ENCODE assay signal across 17 cellular contexts in genomic region chr1:54158071-54158470, GRCh38. TPM values are rescaled to one million over a fixed set of nuclear protein-coding genes. Genes with fewer than 3 reads are reported as not detected.
DNase-seq lines count a peak whose midpoint lies in the region; ATAC-seq and TF ChIP-seq lines count a peak whose summit lies in the region.
"Had no signal": no experiment of that assay in that cellular context is flagged by ENCODE, and none has a peak within 500 bp of the region (broad histone marks: within the 10 kb centered on the region; RNA-seq: fewer than 3 reads in every experiment).

No MANE protein-coding gene starts in this region.

- H3K27me3 ChIP-seq in GM23248 (replicated peaks; ENCODE audit: insufficient read depth) (no peaks in the 10 kb centered on the region), mammary epithelial cell (ENCODE audit: insufficient read depth, low read length) (no peaks in the 10 kb centered on the region), tibial artery (no peaks in the 10 kb centered on the region)
- H3K27me3 ChIP-seq: heart right ventricle, right atrium auricular region had no signal

- dilution Hi-C loops in mammary epithelial cell (cut with HindIII; ENCODE audit: low sequenced_read_pairs) = no loop called here

- in situ Hi-C loops in GM23248 (cut with MboI) = no loop called here
- in situ Hi-C loops in mammary epithelial cell (cut with MboI; ENCODE audit: low sequenced_read_pairs in 2 of 2) = no loop called here

- H3K27ac ChIP-seq in GM23248 (no peak overlapping the region), mammary epithelial cell (ENCODE audit: insufficient read depth, low read depth, low read length) (no peak overlapping the region), tibial artery (no peak overlapping the region)
- H3K27ac ChIP-seq: heart right ventricle, right atrium auricular region had no signal

- CTCF ChIA-PET in mammary epithelial cell (lab: Charles Lee; ENCODE audit: low non-redundant PET) = no interaction called here

- H3F3A ChIP-seq in GM23248 (ENCODE audit: insufficient read depth) = peaks cover 10% of the 10 kb centered on the region; the same call in 1 of the 2 replicates

- peak; percentile 57 for DNase-seq in GM23248
- DNase-seq in NCI-H2107 treated with DMSO at 0.1 percent for 48 hours (lab: John Stamatoyannopoulos, UW; ENCODE audit: unreplicated experiment) = peak; percentile 76
- DNase-seq in mammary epithelial cell = peak; percentile 66
- peak; percentile 23 for DNase-seq in posterior vena cava (ENCODE audit: low spot score)
- no peak for DNase-seq in tibial artery
- no peak for DNase-seq in stimulated activated CD8-positive, alpha-beta memory T cell treated with anti-CD3 and anti-CD28 coated beads, Interleukin-4, amount 100 ng/mL, for 48 hours
- no peak for DNase-seq in HuH-7.5 (ENCODE audit: low spot score)
- DNase-seq: GDM1; heart right ventricle; naive thymus-derived CD8-positive, alpha-beta T cell; stimulated activated CD4-positive, alpha-beta T cell treated with anti-CD3 and anti-CD28 coated beads, Interleukin-4, amount 100 ng/mL, for 1 hour had no signal

- no peak for ATAC-seq in SK-N-SH treated with all-trans-retinoic acid at 6 μM for 48 hours
- ATAC-seq: heart right ventricle; naive thymus-derived CD8-positive, alpha-beta T cell; stimulated activated effector memory CD8-positive, alpha-beta T cell treated with anti-CD3 and anti-CD28 coated beads, Interleukin-12 subunit alpha, Interleukin-12 subunit beta, amount 100 ng/mL, for 72 hours had no signal

- H3K4me1 ChIP-seq in GM23248 (ENCODE audit: insufficient read depth) (peaks cover 10% of the 10 kb centered on the region), mammary epithelial cell (ENCODE audit: insufficient read depth, low read length) (peaks cover 17% of the 10 kb centered on the region), tibial artery (peaks cover 0 to 16% (median 14%) of the 10 kb centered on the region in 4 donors)

- no peak overlapping the region for H2AFZ ChIP-seq in GM23248
- H2AFZ ChIP-seq in mammary epithelial cell (ENCODE audit: low read depth, low read length) = no peak overlapping the region

- no peaks in the 10 kb centered on the region for H4K20me1 ChIP-seq in GM23248 (ENCODE audit: insufficient read depth)
- no peaks in the 10 kb centered on the region for H4K20me1 ChIP-seq in mammary epithelial cell (ENCODE audit: insufficient read depth, low read length)

- TF ChIP-seq CTCF in mammary epithelial cell (conservative IDR thresholded peaks at IDR 0.05 in 1 of 2, IDR thresholded peaks at IDR 0.05 in 1 of 2; ENCODE audit: extremely low read depth in 1 of 2, insufficient read depth in 1 of 2, low read depth in 1 of 2, low read length in 2 of 2) (peak in 1 of 2 donors; percentile 7), tibial artery (IDR thresholded peaks at IDR 0.05) (no peak)

- H3K36me3 ChIP-seq in GM23248 (ENCODE audit: low read depth) = no peaks in the 10 kb centered on the region
- no peaks in the 10 kb centered on the region for H3K36me3 ChIP-seq in mammary epithelial cell (ENCODE audit: insufficient read depth, low read length)
- no peaks in the 10 kb centered on the region for H3K36me3 ChIP-seq in tibial artery
- H3K36me3 ChIP-seq: HAP-1, heart right ventricle, right atrium auricular region had no signal

- H3K79me2 ChIP-seq in GM23248 (ENCODE audit: insufficient read depth) (no peaks in the 10 kb centered on the region), mammary epithelial cell (ENCODE audit: insufficient read depth, low read length) (no peaks in the 10 kb centered on the region)

- no peaks in the 10 kb centered on the region for H3K9me2 ChIP-seq in GM23248 (ENCODE audit: insufficient read depth)

- H3K4me3 ChIP-seq in GM23248 (no peak overlapping the region), mammary epithelial cell (replicated peaks in 1 of 3; ENCODE audit: insufficient read depth in 1 of 3, low read depth in 2 of 3, low read length in 3 of 3) (no peak overlapping the region), tibial artery (no peak overlapping the region)
- H3K4me3 ChIP-seq: HAP-1, heart right ventricle, right atrium auricular region had no signal

- 69 to 71% methylated on average over 3 of the region's 3 CpGs for WGBS in GM23248 (ENCODE audit: low coverage in 1 of 2, low lambda C conversion rate in 2 of 2, missing lambda C conversion rate in 2 of 2), 2 experiments
- 69% methylated on average over 2 of the region's 3 CpGs for WGBS in mammary epithelial cell (ENCODE audit: low coverage, missing lambda C conversion rate)

- BruUV-seq in mammary epithelial cell (replicated peaks; lab: Mats Ljungman, UMichigan) = no TSS peak

- H3K9ac ChIP-seq in GM23248 (no peak overlapping the region), mammary epithelial cell (ENCODE audit: insufficient read depth, low read length) (no peak overlapping the region)

- intact Hi-C loops in mammary epithelial cell (cut with micrococcal nuclease) = no loop called here
- intact Hi-C loops in posterior vena cava (cut with DNase I) = no loop called here
- intact Hi-C loops in tibial artery (cut with DNase I; ENCODE audit: low total_unique reads) = no loop called here

- no peaks in the 10 kb centered on the region for H3K9me3 ChIP-seq in GM23248 (ENCODE audit: low read depth)
- H3K9me3 ChIP-seq in mammary epithelial cell (replicated peaks; ENCODE audit: insufficient read depth, low read length) = no peaks in the 10 kb centered on the region
- no peaks in the 10 kb centered on the region for H3K9me3 ChIP-seq in tibial artery
- H3K9me3 ChIP-seq: HAP-1, heart right ventricle, right atrium auricular region had no signal

- H3K4me2 ChIP-seq in GM23248 (ENCODE audit: unreplicated experiment) (no peak overlapping the region), mammary epithelial cell (ENCODE audit: insufficient read depth, low read depth, low read length) (no peak overlapping the region)

TF ChIP-seq in SK-N-SH treated with all-trans-retinoic acid at 6 μM for 48 hours, 23 proteins besides CTCF, POLR2A, EP300 and RAD21:
- no peak for TF ChIP-seq GLIS3 (CRISPR knock-in tag; IDR thresholded peaks at IDR 0.05)
- TF ChIP-seq ZFP3 (CRISPR knock-in tag; IDR thresholded peaks at IDR 0.05) = no peak
- TF ChIP-seq ZNF565 (CRISPR knock-in tag; conservative IDR thresholded peaks at IDR 0.05; ENCODE audit: low read depth) = no peak
- TF ChIP-seq ZNF8 (CRISPR knock-in tag; IDR thresholded peaks at IDR 0.05) = no peak
- no peak for TF ChIP-seq CREB5 (CRISPR knock-in tag; IDR thresholded peaks at IDR 0.05; ENCODE audit: low read depth)
- TF ChIP-seq ZC3H10 (CRISPR knock-in tag; IDR thresholded peaks at IDR 0.05) = no peak
- no peak for TF ChIP-seq ESRRG (CRISPR knock-in tag; IDR thresholded peaks at IDR 0.05)

RNA-seq across cellular contexts. Expression of gene CDCP2, which starts 5.3 kb away (rescaled TPM):
- not detected in 2 replicates for total RNA-seq in GM23248 (2014; rRNA removed; shearing (Covaris generic))
- polyA plus RNA-seq in GM23248 (2016; fragmentation: Nextera tagmentation; extraction: Ambion mirVana) (not detected in 2 replicates), mammary epithelial cell (not detected)
- total RNA-seq in mammary epithelial cell (not detected), posterior vena cava (under 1 TPM; 0.51 to 0.86 TPM)
- polyA minus RNA-seq in mammary epithelial cell = not detected
- total RNA-seq: right atrium auricular region; T-helper 1 cell treated with Interleukin-12 subunit alpha and Interleukin-12 subunit beta and Interleukin-4 antibody, amounts not matched to agents 30 ng/mL and 1 ng/mL, for 36 hours had no signal
- polyA plus RNA-seq: CD14-positive monocyte; naive thymus-derived CD8-positive, alpha-beta T cell had no signal

RNA-seq across cellular contexts. Expression of gene CYB5RL, which starts 41.8 kb away (rescaled TPM):
- total RNA-seq in GM23248 (2014; rRNA removed; shearing (Covaris generic)) = 2.5 and 4.9 TPM in 2 replicates
- 3.0 and 3.3 TPM in 2 replicates for polyA plus RNA-seq in GM23248 (2016; fragmentation: Nextera tagmentation; extraction: Ambion mirVana)
- total RNA-seq in mammary epithelial cell = 1 to 10 TPM; 1.7 to 4.0 TPM
- 2.3 TPM for polyA plus RNA-seq in mammary epithelial cell
- 17.1 TPM for polyA minus RNA-seq in mammary epithelial cell
- 1 to 10 TPM; 5.0 to 6.7 TPM for total RNA-seq in posterior vena cava

RNA-seq across cellular contexts. Expression of gene MRPL37, which starts 41.9 kb away (rescaled TPM):
- 111 and 113 TPM in 2 replicates for total RNA-seq in GM23248 (2014; rRNA removed; shearing (Covaris generic))
- 91.3 and 102 TPM in 2 replicates for polyA plus RNA-seq in GM23248 (2016; fragmentation: Nextera tagmentation; extraction: Ambion mirVana)
- 10 to 100 TPM; 90.9 to 96.2 TPM for total RNA-seq in mammary epithelial cell
- 37.5 TPM for polyA plus RNA-seq in mammary epithelial cell
- 99.3 TPM for polyA minus RNA-seq in mammary epithelial cell
- total RNA-seq in posterior vena cava = 10 to 100 TPM; 40.9 to 41.9 TPM

Comparison
In these comparisons a context has a peak if more than half of its experiments do, and no peak if none do; other contexts are left out.
1. DNase-seq: peak in GM23248 (single experiment), NCI-H2107 treated with DMSO at 0.1 percent for 48 hours (single experiment), mammary epithelial cell (single experiment) and posterior vena cava (single experiment); none in tibial artery (0 of 2), stimulated activated CD8-positive, alpha-beta memory T cell treated with anti-CD3 and anti-CD28 coated beads, Interleukin-4, amount 100 ng/mL, for 48 hours (single experiment) and HuH-7.5 (single experiment).